Comparison of ENCODE assay signal across 1 cellular context in genomic region chr5:56251918-56252553, GRCh38.
TF ChIP-seq lines count a peak whose summit lies in the region.

No MANE protein-coding gene starts in this region.

TF ChIP-seq in K562, 482 proteins besides CTCF, POLR2A, EP300 and RAD21 (continued from another document and continues in another):
- TF ChIP-seq ZNF277 (CRISPR knock-in tag; IDR thresholded peaks at IDR 0.05; ENCODE audit: borderline replicate concordance) (no peak), HEY1 (CRISPR knock-in tag; IDR thresholded peaks at IDR 0.05; ENCODE audit: borderline replicate concordance) (no peak), NR2F6 (CRISPR knock-in tag; IDR thresholded peaks at IDR 0.05) (no peak), CREB3L1 (IDR thresholded peaks at IDR 0.05; ENCODE audit: borderline replicate concordance, low read depth) (no peak), E2F1 (CRISPR knock-in tag; IDR thresholded peaks at IDR 0.05) (no peak), MAFF (IDR thresholded peaks at IDR 0.05; ENCODE audit: low read length) (peak; percentile 62; the same call in 1 of the 2 replicates), ESRRB (CRISPR knock-in tag; IDR thresholded peaks at IDR 0.05; ENCODE audit: borderline replicate concordance) (no peak), ZNF407 (IDR thresholded peaks at IDR 0.05; ENCODE audit: low read depth) (no peak), CTCFL (IDR thresholded peaks at IDR 0.05; ENCODE audit: borderline replicate concordance, insufficient read depth, low read depth, low read length, poor library complexity, severe bottlenecking) (no peak), VEZF1 (CRISPR knock-in tag; IDR thresholded peaks at IDR 0.05) (no peak), ZNF830 (CRISPR knock-in tag; IDR thresholded peaks at IDR 0.05) (no peak), GABPB2 (CRISPR knock-in tag; conservative IDR thresholded peaks at IDR 0.05) (no peak), SMAD4 (CRISPR knock-in tag; conservative IDR thresholded peaks at IDR 0.05) (no peak), ZNF778 (CRISPR knock-in tag; IDR thresholded peaks at IDR 0.05) (no peak), ARID2 (IDR thresholded peaks at IDR 0.05) (no peak), NR1H2 (CRISPR knock-in tag; IDR thresholded peaks at IDR 0.05) (no peak), HMG20A (CRISPR knock-in tag; conservative IDR thresholded peaks at IDR 0.05) (no peak), HDAC1 (IDR thresholded peaks at IDR 0.05) (no peak), SMARCA4 (IDR thresholded peaks at IDR 0.05) (peak; percentile 98), ZNF764 (CRISPR knock-in tag; IDR thresholded peaks at IDR 0.05; ENCODE audit: low read depth) (no peak), CBX1 (IDR thresholded peaks at IDR 0.05; ENCODE audit: low read depth) (no peak), ZNF592 (IDR thresholded peaks at IDR 0.05) (no peak), ZBTB1 (CRISPR knock-in tag; IDR thresholded peaks at IDR 0.05; ENCODE audit: borderline replicate concordance, low read depth) (no peak), GTF2F1 (IDR thresholded peaks at IDR 0.05; ENCODE audit: low read depth, low read length) (no peak), ZBTB12 (CRISPR knock-in tag; IDR thresholded peaks at IDR 0.05) (no peak), ZNF232 (CRISPR knock-in tag; IDR thresholded peaks at IDR 0.05) (no peak), RB1 (IDR thresholded peaks at IDR 0.05; ENCODE audit: low read depth) (no peak), TCF7L2 (IDR thresholded peaks at IDR 0.05; ENCODE audit: low read depth, low read length) (no peak), RBM14 (IDR thresholded peaks at IDR 0.05; ENCODE audit: borderline replicate concordance, insufficient read depth, low read depth, low read length) (no peak), SMC3 (conservative IDR thresholded peaks at IDR 0.05; ENCODE audit: insufficient read depth, low read depth, low read length) (no peak), NFE2 (IDR thresholded peaks at IDR 0.05; ENCODE audit: low read depth) (peak; percentile 51; the same call in 1 of the 2 replicates), ZBTB49 (CRISPR knock-in tag; IDR thresholded peaks at IDR 0.05; ENCODE audit: borderline replicate concordance) (no peak), PCBP1 (IDR thresholded peaks at IDR 0.05; ENCODE audit: low read depth, low read length, poor library complexity, severe bottlenecking) (no peak)
